In genomic region chr15:35603298-35603697, GRCh38 we compare ENCODE assay signal across 12 cellular contexts. TPM values are rescaled to one million over a fixed set of nuclear protein-coding genes. Genes with fewer than 3 reads are reported as not detected.
DNase-seq lines count a peak whose midpoint lies in the region; ATAC-seq and TF ChIP-seq lines count a peak whose summit lies in the region.
"Had no signal": no experiment of that assay in that cellular context is flagged by ENCODE, and none has a peak within 500 bp of the region (broad histone marks: within the 10 kb centered on the region; RNA-seq: fewer than 3 reads in every experiment).

No MANE protein-coding gene starts in this region.

- BruUV-seq in A673 (replicated peaks; lab: Mats Ljungman, UMichigan): no TSS peak

- POLR2A ChIA-PET in SK-N-SH (lab: Yijun Ruan, JAX): no interaction called here
- POLR2A ChIA-PET in A673 (lab: Charles Lee; ENCODE audit: low non-redundant PET): no interaction called here

- ATAC-seq in GM21717 (IDR thresholded peaks at IDR 0.05; ENCODE audit: unreplicated experiment): peak; percentile 72
- ATAC-seq: T-helper 17 cell had no signal

- no peaks in the 10 kb centered on the region; a peak in 1 of 4 replicates for H3K4me1 ChIP-seq in SK-N-SH (ENCODE audit: control insufficient read depth in 1 of 2, insufficient read depth in 2 of 2, low read depth in 1 of 2, low read length in 1 of 2)
- H3K4me1 ChIP-seq in A673 (ENCODE audit: insufficient read depth, low read length, poor library complexity, severe bottlenecking): no peaks in the 10 kb centered on the region
- H3K4me1 ChIP-seq: BLaER1 had no signal

- 72% methylated on average over 2 of the region's 2 CpGs for WGBS in SK-N-SH (ENCODE audit: low lambda C conversion rate)

- no peak for TF ChIP-seq EP300 in SK-N-SH (IDR thresholded peaks at IDR 0.05; ENCODE audit: borderline replicate concordance in 1 of 2, low read depth in 1 of 2, low read length in 1 of 2)

- H2AFZ ChIP-seq in SK-N-SH (ENCODE audit: low read depth): no peak overlapping the region

- no peak for TF ChIP-seq CTCF in fibroblast of pulmonary artery (IDR thresholded peaks at IDR 0.05; ENCODE audit: low read length, missing control alignments)
- no peak for TF ChIP-seq CTCF in SK-N-SH (IDR thresholded peaks at IDR 0.05)
- no peak for TF ChIP-seq CTCF in A673 (conservative IDR thresholded peaks at IDR 0.05; ENCODE audit: low read depth, low read length)

- H3K9ac ChIP-seq in SK-N-SH: no peak overlapping the region
- H3K9ac ChIP-seq: BLaER1 had no signal

- H3K27ac ChIP-seq in SK-N-SH (ENCODE audit: low read depth in 2 of 2, low read length in 1 of 2) (no peak overlapping the region), A673 (ENCODE audit: low read depth, low read length, poor library complexity, severe bottlenecking) (no peak overlapping the region)
- H3K27ac ChIP-seq: BLaER1 had no signal

- CTCF ChIA-PET in SK-N-SH (lab: Yijun Ruan, JAX) (no interaction called here), A673 (lab: Charles Lee) (no interaction called here)

- H4K20me1 ChIP-seq in SK-N-SH (ENCODE audit: insufficient read depth): no peaks in the 10 kb centered on the region
- H4K20me1 ChIP-seq: BLaER1 had no signal

- intact Hi-C loops in A673 (cut with micrococcal nuclease; ENCODE audit: unreplicated experiment): no loop called here

- no peak overlapping the region for H3K4me3 ChIP-seq in fibroblast of pulmonary artery (replicated peaks; ENCODE audit: low read depth, low read length)
- H3K4me3 ChIP-seq in SK-N-SH (ENCODE audit: low read depth in 2 of 2, low read length in 1 of 2): no peak overlapping the region
- no peak overlapping the region for H3K4me3 ChIP-seq in A673 (ENCODE audit: low read depth, low read length, poor library complexity, severe bottlenecking)
- H3K4me3 ChIP-seq: BLaER1 had no signal

- DNase-seq in GM03348 (ENCODE audit: low spot score): peak; percentile 27
- DNase-seq in HT1080 (ENCODE audit: low read depth): peak; percentile 39
- DNase-seq in fibroblast of pulmonary artery (ENCODE audit: low read depth): peak; percentile 82
- no peak for DNase-seq in NCI-H82 treated with DMSO at 0.1 percent for 48 hours (lab: John Stamatoyannopoulos, UW; ENCODE audit: unreplicated experiment)
- no peak for DNase-seq in SK-N-SH
- DNase-seq in A673 (ENCODE audit: low spot score): no peak
- DNase-seq in effector CD4-positive, alpha-beta T cell: no peak
- DNase-seq: hippocampal formation, NCI-H510A treated with DMSO at 0.1 percent for 48 hours, T-helper 17 cell had no signal

- H3K36me3 ChIP-seq in SK-N-SH (replicated peaks in 1 of 2; ENCODE audit: control insufficient read depth in 1 of 2, insufficient read depth in 2 of 2, low read length in 1 of 2): no peaks in the 10 kb centered on the region
- H3K36me3 ChIP-seq in A673 (ENCODE audit: insufficient read depth, low read length, poor library complexity, severe bottlenecking): no peaks in the 10 kb centered on the region
- H3K36me3 ChIP-seq: BLaER1 had no signal

- H3K9me3 ChIP-seq in SK-N-SH (no peaks in the 10 kb centered on the region), A673 (ENCODE audit: low read depth, low read length, poor library complexity, severe bottlenecking) (no peaks in the 10 kb centered on the region)
- H3K9me3 ChIP-seq: BLaER1 had no signal

- TF ChIP-seq RAD21 in SK-N-SH (IDR thresholded peaks at IDR 0.05; ENCODE audit: low read length): no peak

- H3K79me2 ChIP-seq in SK-N-SH (ENCODE audit: insufficient read depth): no peaks in the 10 kb centered on the region

- no peaks in the 10 kb centered on the region for H3F3A ChIP-seq in SK-N-SH (replicated peaks; ENCODE audit: insufficient read depth)

- H3K9me2 ChIP-seq in SK-N-SH: no peaks in the 10 kb centered on the region

- H3K27me3 ChIP-seq in SK-N-SH (ENCODE audit: insufficient read depth) (no peaks in the 10 kb centered on the region), A673 (replicated peaks; ENCODE audit: insufficient read depth, low read depth, low read length, poor library complexity) (no peaks in the 10 kb centered on the region)
- H3K27me3 ChIP-seq: BLaER1 had no signal

- no peak overlapping the region for H3K4me2 ChIP-seq in SK-N-SH
- H3K4me2 ChIP-seq: BLaER1 had no signal

TF ChIP-seq in SK-N-SH, 30 proteins besides CTCF, POLR2A, EP300 and RAD21:
- TF ChIP-seq RCOR1 (IDR thresholded peaks at IDR 0.05; ENCODE audit: low read length): no peak
- no peak for TF ChIP-seq CHD2 (IDR thresholded peaks at IDR 0.05; ENCODE audit: low read length, partially characterized antibody)
- TF ChIP-seq MEF2A (IDR thresholded peaks at IDR 0.05; ENCODE audit: borderline replicate concordance, low read depth): no peak
- no peak for TF ChIP-seq RFX5 (IDR thresholded peaks at IDR 0.05; ENCODE audit: low read length)
- TF ChIP-seq SMC3 (IDR thresholded peaks at IDR 0.05; ENCODE audit: low read depth, low read length): no peak

RNA-seq across cellular contexts. Expression of gene DPH6, which starts 57.3 kb away (rescaled TPM):
- 14.0 and 22.3 TPM in 2 replicates for total RNA-seq in HT1080 (2014; rRNA removed; shearing (Covaris generic))
- polyA plus RNA-seq in HT1080 (2015; cell fraction: cytosol; rRNA removed): 25.3 and 31.3 TPM in 2 replicates
- polyA plus RNA-seq in HT1080 (2015; cell fraction: nucleus; rRNA removed): 18.2 and 22.3 TPM in 2 replicates
- 15.7 and 17.1 TPM in 2 replicates for polyA plus RNA-seq in SK-N-SH (2012; rRNA removed)
- 14.9 and 15.3 TPM in 2 replicates for polyA plus RNA-seq in SK-N-SH (2012; cell fraction: cytosol; rRNA removed)
- polyA plus RNA-seq in SK-N-SH (2012; cell fraction: nucleus; rRNA removed): 9.2 and 18.5 TPM in 2 replicates
- total RNA-seq in A673 (2021): 25.7 and 29.2 TPM in 2 replicates

Comparison
In these comparisons a context has a peak if more than half of its experiments do, and no peak if none do; other contexts are left out.
1. DNase-seq: peak in GM03348 (single experiment), HT1080 (single experiment) and fibroblast of pulmonary artery (single experiment); none in NCI-H82 treated with DMSO at 0.1 percent for 48 hours (single experiment), SK-N-SH (single experiment), A673 (single experiment) and effector CD4-positive, alpha-beta T cell (single experiment).